Comparison of ENCODE assay signal across 20 cellular contexts in the genomic region with DNA sequence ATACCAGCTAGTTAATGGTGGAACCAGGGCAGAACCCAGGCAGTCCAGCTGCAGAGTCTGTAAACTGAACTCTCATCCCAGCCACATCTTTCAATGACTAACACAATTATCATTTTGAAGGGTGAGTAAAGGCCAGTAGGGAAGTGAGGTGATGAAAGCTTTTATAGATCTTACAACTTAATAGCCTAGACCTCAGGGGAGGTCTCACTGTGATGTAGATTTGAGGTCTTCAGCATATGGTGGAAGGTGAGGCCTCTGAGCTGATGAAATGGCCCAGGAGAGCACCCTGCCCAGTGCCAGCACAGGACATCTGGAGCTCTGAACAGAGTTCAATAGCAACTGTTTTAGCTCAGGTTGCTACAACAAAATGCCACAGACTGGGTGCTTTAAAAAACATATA. TPM values are rescaled to one million over a fixed set of nuclear protein-coding genes. Genes with fewer than 3 reads are reported as not detected.
DNase-seq lines count a peak whose midpoint lies in the region; ATAC-seq, FAIRE-seq and TF ChIP-seq lines count a peak whose summit lies in the region.
"Had no signal": no experiment of that assay in that cellular context is flagged by ENCODE, and none has a peak within 500 bp of the region (broad histone marks: within the 10 kb centered on the region; RNA-seq: fewer than 3 reads in every experiment).

No MANE protein-coding gene starts in this region.

- ATAC-seq in GM21367 (IDR thresholded peaks at IDR 0.05; ENCODE audit: unreplicated experiment) = no peak
- ATAC-seq: gastrocnemius medialis; naive thymus-derived CD4-positive, alpha-beta T cell; right lobe of liver; T-cell had no signal

- no peak for TF ChIP-seq CTCF in fibroblast of villous mesenchyme (IDR thresholded peaks at IDR 0.05; ENCODE audit: insufficient read depth, low read depth, low read length)

- DNase-seq in A172 (ENCODE audit: low spot score) (peak; percentile 39), HCEC 1CT (peak; percentile 80), SK-N-DZ (ENCODE audit: low spot score) (peak; percentile 32), fibroblast of villous mesenchyme (ENCODE audit: low read depth) (peak; percentile 19), occipital lobe (lab: John Stamatoyannopoulos, UW) (no peak), HEK293T (ENCODE audit: extremely low spot score) (no peak), GM12891 (ENCODE audit: insufficient read length, low spot score) (no peak)
- DNase-seq: activated CD4-positive, alpha-beta T cell treated with anti-CD3 and anti-CD28 coated beads for 48 hours; dorsolateral prefrontal cortex; gastrocnemius medialis; mesenchymal stem cell; naive thymus-derived CD4-positive, alpha-beta T cell; NCI-H1417 treated with DMSO at 0.1 percent for 48 hours; NCI-H526 treated with DMSO at 0.1 percent for 48 hours; right lobe of liver; SHP77 treated with DMSO at 0.1 percent for 48 hours; T-cell; testis had no signal

- no peak overlapping the region for H3K4me3 ChIP-seq in fibroblast of villous mesenchyme (ENCODE audit: low read depth, low read length)
- H3K4me3 ChIP-seq: cardiac muscle cell, dorsolateral prefrontal cortex, gastrocnemius medialis, right lobe of liver, testis had no signal

- TF ChIP-seq POLR2A in GM12891 (IDR thresholded peaks at IDR 0.05; ENCODE audit: low read depth, low read length) = no peak

- FAIRE-seq in GM12891 (lab: Jason Lieb, UNC) = no peak

- CTCF ChIA-PET in HEK293T (lab: Yijun Ruan, JAX) = no interaction called here

- POLR2A ChIA-PET in HEK293T (lab: Yijun Ruan, JAX) = interaction anchor here (1.1 to 1.2 kb wide), 2 partner anchors 11 to 45 kb away, joined by 3 to 4 read pairs; partner anchors contain the start of gene POU2F1

TF ChIP-seq in HEK293T, 16 proteins besides CTCF, POLR2A, EP300 and RAD21:
- TF ChIP-seq L3MBTL2 (conservative IDR thresholded peaks at IDR 0.05) (no peak), HDGF (IDR thresholded peaks at IDR 0.05; ENCODE audit: borderline replicate concordance) (no peak), SUZ12 (IDR thresholded peaks at IDR 0.05) (no peak)

TF ChIP-seq in GM12891, 5 proteins besides CTCF, POLR2A, EP300 and RAD21:
- TF ChIP-seq POLR2AphosphoS5 (IDR thresholded peaks at IDR 0.05; ENCODE audit: low read depth, low read length) (no peak), TAF1 (IDR thresholded peaks at IDR 0.05; ENCODE audit: low read depth, low read length) (no peak), POU2F2 (IDR thresholded peaks at IDR 0.05; ENCODE audit: low read depth, low read length) (no peak), SPI1 (IDR thresholded peaks at IDR 0.05; ENCODE audit: low read depth, low read length) (no peak), PAX5 (IDR thresholded peaks at IDR 0.05; ENCODE audit: insufficient read depth, low read length, severe bottlenecking) (no peak)

RNA-seq across cellular contexts. Expression of gene POU2F1, which starts 44.8 kb away (rescaled TPM):
- total RNA-seq in A172 (2014; rRNA removed; shearing (Covaris generic)) = 5.1 and 6.0 TPM in 2 replicates
- polyA plus RNA-seq in SK-N-DZ (2014; cell fraction: cytosol; rRNA removed) = 9.5 and 11.5 TPM in 2 replicates
- polyA plus RNA-seq in SK-N-DZ (2014; cell fraction: nucleus; rRNA removed) = 5.9 and 9.3 TPM in 2 replicates
- 5.8 and 6.9 TPM in 2 replicates for total RNA-seq in fibroblast of villous mesenchyme
- total RNA-seq in occipital lobe = 34.6 TPM
- 3.0 TPM for polyA plus RNA-seq in GM12891 (2012; ENCODE audit: low read depth, missing spikeins)

Comparison
In these comparisons a context has a peak if more than half of its experiments do, and no peak if none do; other contexts are left out.
1. DNase-seq: peak in A172 (single experiment), HCEC 1CT (single experiment), SK-N-DZ (single experiment) and fibroblast of villous mesenchyme (single experiment); none in occipital lobe (single experiment), HEK293T (single experiment) and GM12891 (single experiment).